Comparison of ENCODE assay signal across 12 cellular contexts in the genomic region with DNA sequence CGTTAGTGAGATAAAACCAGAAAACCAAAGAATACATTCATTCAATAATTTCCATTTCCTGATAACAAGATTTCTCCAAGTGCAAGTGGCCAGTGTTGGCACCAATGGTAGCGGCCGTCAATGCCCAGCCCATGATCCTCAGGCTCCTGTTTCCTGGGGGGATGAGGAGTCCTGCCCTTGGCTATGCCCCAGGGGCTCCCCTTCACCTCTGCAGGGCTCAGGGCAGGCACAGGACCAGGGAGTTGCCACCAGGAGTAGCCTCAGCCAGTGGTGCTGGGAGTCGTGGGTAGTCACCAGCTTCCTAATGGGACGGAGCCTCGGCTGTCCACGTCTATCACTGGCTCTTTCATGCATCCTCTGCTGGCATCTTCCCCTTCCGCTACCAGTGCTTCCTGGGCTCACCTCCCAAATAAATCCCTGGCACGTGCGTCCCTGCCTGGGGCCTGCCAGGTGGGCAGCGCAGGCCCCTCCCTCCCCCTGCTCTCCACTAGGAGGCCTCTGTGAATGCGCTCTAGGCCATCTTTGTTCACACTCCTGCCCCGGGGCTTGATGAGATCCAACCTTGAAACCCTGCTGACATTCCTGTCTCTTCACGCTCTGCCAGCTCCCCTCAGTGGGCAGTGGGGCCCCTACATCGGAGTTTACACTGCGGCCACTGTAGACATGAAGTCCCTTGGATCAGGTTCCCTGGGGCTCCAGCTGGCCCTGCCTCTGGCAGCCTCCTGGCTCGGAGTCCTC.
A peak's percentile ranks its signal among the peaks of the same experiment; 100 is the strongest.
DNase-seq lines count a peak whose midpoint lies in the region; ATAC-seq and TF ChIP-seq lines count a peak whose summit lies in the region.
"Had no signal": no experiment of that assay in that cellular context is flagged by ENCODE, and none has a peak within 500 bp of the region (broad histone marks: within the 10 kb centered on the region; RNA-seq: fewer than 3 reads in every experiment).

No MANE protein-coding gene starts in this region.

- H3K36me3 ChIP-seq in DND-41 (ENCODE audit: insufficient read depth, low read length): no peaks in the 10 kb centered on the region
- H3K36me3 ChIP-seq: heart left ventricle had no signal

- H3K27me3 ChIP-seq in DND-41 (ENCODE audit: insufficient read depth, low read length, poor library complexity): no peaks in the 10 kb centered on the region

- no peaks in the 10 kb centered on the region for H3K79me2 ChIP-seq in DND-41 (ENCODE audit: insufficient read depth, low read length)

- POLR2A ChIA-PET in naive thymus-derived CD8-positive, alpha-beta T cell (lab: Charles Lee): no interaction called here

- peaks cover 0 to 4% (median 0%) of the 10 kb centered on the region in 4 donors for H3K4me1 Mint-ChIP-seq in naive thymus-derived CD8-positive, alpha-beta T cell
- H3K4me1 Mint-ChIP-seq: neural crest cell had no signal

- TF ChIP-seq CTCF in DND-41 (IDR thresholded peaks at IDR 0.05; ENCODE audit: borderline replicate concordance, extremely low read depth, low read length, poor library complexity, severe bottlenecking): peak; percentile 12

- DNase-seq in DND-41 (no peak), NCI-H345 treated with DMSO at 0.1 percent for 48 hours (lab: John Stamatoyannopoulos, UW; ENCODE audit: unreplicated experiment) (peak; percentile 51), iPS DF 19.7 (ENCODE audit: low read depth, low spot score) (peak; percentile 2), posterior vena cava (ENCODE audit: low spot score) (peak; percentile 76), COLO829 (ENCODE audit: low spot score) (no peak), epidermal melanocyte (ENCODE audit: insufficient read length, low spot score) (no peak)
- DNase-seq in naive thymus-derived CD8-positive, alpha-beta T cell: no peak
- DNase-seq in stimulated activated CD4-positive, alpha-beta T cell treated with anti-CD3 and anti-CD28 coated beads, Interleukin-1b, Interleukin-23, amount 100 ng/mL, for 48 hours: no peak
- DNase-seq: activated naive CD4-positive, alpha-beta T cell treated with Interleukin-2 at 50 U/mL for 16 hours; heart left ventricle; NCI-H1092 had no signal

- no peak overlapping the region for H3K4me2 ChIP-seq in DND-41 (ENCODE audit: insufficient read depth, low read length)

- peaks cover 1 to 11% (median 9%) of the 10 kb centered on the region in 5 donors for H3K27me3 Mint-ChIP-seq in naive thymus-derived CD8-positive, alpha-beta T cell

- intact Hi-C loops in posterior vena cava (cut with DNase I): no loop called here

- no peaks in the 10 kb centered on the region for H3K4me1 ChIP-seq in DND-41 (ENCODE audit: insufficient read depth, low read length)

- no peak overlapping the region for H3K27ac Mint-ChIP-seq in naive thymus-derived CD8-positive, alpha-beta T cell

- no peak overlapping the region for H2AFZ ChIP-seq in DND-41 (ENCODE audit: low read depth, low read length)

- no peaks in the 10 kb centered on the region for H3K36me3 Mint-ChIP-seq in naive thymus-derived CD8-positive, alpha-beta T cell

- ATAC-seq in DND-41 (ENCODE audit: insufficient read depth, low read depth): no peak
- no peak for ATAC-seq in naive thymus-derived CD8-positive, alpha-beta T cell

- peaks cover 0 to 7% (median 0%) of the 10 kb centered on the region in 9 donors for H3K9me3 Mint-ChIP-seq in naive thymus-derived CD8-positive, alpha-beta T cell

- no peaks in the 10 kb centered on the region for H4K20me1 ChIP-seq in DND-41 (ENCODE audit: insufficient read depth, low read length)

- H3K9me3 ChIP-seq in DND-41 (ENCODE audit: insufficient read depth, low read length, severe bottlenecking): no peaks in the 10 kb centered on the region

- H3K4me3 Mint-ChIP-seq in naive thymus-derived CD8-positive, alpha-beta T cell: no peak overlapping the region
- H3K4me3 Mint-ChIP-seq: neural crest cell had no signal

- no peak overlapping the region for H3K27ac ChIP-seq in DND-41 (ENCODE audit: low read length)
- H3K27ac ChIP-seq: heart left ventricle had no signal

- no peak overlapping the region for H3K9ac ChIP-seq in DND-41 (ENCODE audit: low read depth, low read length)

- no peak overlapping the region for H3K4me3 ChIP-seq in DND-41 (ENCODE audit: low read depth in 1 of 2, low read length in 2 of 2)
- H3K4me3 ChIP-seq: heart left ventricle had no signal

Comparison
In these comparisons a context has a peak if more than half of its experiments do, and no peak if none do; other contexts are left out.
1. DNase-seq: peak in NCI-H345 treated with DMSO at 0.1 percent for 48 hours (single experiment), iPS DF 19.7 (single experiment) and posterior vena cava (single experiment); none in DND-41 (single experiment), COLO829 (single experiment), naive thymus-derived CD8-positive, alpha-beta T cell (0 of 10), epidermal melanocyte (single experiment) and stimulated activated CD4-positive, alpha-beta T cell treated with anti-CD3 and anti-CD28 coated beads, Interleukin-1b, Interleukin-23, amount 100 ng/mL, for 48 hours (single experiment).